In the genomic region with DNA sequence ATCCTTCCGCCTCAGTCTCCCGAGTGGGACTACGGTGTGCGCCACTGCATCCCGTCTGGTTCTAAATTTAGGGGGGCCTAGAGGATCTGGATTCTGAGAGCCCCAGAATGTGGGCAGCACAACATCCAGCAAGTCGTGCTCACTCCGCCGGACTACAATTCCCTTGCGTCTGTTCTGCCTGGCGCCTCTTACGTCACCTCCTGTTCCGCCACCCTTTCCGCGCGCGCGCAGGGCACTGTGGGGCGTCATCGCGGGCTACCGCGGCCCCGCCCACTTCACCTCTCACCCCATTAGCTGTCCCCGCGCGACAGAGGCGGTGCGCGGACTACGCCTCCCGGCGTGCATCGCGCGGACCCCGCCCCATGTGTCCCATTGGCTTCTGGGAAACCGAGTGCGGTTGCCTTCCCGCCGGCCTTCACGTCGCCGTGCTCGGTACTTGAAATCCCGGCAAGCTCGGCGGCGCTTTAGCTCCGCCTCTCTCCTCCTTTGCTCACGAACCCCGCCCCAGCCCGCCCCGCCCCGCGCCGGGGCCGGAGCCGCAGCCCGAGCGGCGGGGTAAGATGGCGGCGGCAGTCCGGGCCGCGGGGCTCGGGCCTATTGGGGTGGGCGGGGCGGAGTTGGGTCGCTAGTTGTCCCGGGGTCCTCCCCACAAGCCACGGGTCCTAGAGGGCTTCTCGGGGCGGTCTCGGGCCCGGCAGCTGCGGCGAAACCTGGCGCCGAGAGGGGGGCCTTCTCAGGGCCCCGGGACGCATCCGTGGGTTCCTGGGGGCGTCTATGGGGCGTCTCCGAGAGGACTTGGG, we compare ENCODE assay signal across 1 cellular context.
TF ChIP-seq lines count a peak whose summit lies in the region.

A gene with protein sequence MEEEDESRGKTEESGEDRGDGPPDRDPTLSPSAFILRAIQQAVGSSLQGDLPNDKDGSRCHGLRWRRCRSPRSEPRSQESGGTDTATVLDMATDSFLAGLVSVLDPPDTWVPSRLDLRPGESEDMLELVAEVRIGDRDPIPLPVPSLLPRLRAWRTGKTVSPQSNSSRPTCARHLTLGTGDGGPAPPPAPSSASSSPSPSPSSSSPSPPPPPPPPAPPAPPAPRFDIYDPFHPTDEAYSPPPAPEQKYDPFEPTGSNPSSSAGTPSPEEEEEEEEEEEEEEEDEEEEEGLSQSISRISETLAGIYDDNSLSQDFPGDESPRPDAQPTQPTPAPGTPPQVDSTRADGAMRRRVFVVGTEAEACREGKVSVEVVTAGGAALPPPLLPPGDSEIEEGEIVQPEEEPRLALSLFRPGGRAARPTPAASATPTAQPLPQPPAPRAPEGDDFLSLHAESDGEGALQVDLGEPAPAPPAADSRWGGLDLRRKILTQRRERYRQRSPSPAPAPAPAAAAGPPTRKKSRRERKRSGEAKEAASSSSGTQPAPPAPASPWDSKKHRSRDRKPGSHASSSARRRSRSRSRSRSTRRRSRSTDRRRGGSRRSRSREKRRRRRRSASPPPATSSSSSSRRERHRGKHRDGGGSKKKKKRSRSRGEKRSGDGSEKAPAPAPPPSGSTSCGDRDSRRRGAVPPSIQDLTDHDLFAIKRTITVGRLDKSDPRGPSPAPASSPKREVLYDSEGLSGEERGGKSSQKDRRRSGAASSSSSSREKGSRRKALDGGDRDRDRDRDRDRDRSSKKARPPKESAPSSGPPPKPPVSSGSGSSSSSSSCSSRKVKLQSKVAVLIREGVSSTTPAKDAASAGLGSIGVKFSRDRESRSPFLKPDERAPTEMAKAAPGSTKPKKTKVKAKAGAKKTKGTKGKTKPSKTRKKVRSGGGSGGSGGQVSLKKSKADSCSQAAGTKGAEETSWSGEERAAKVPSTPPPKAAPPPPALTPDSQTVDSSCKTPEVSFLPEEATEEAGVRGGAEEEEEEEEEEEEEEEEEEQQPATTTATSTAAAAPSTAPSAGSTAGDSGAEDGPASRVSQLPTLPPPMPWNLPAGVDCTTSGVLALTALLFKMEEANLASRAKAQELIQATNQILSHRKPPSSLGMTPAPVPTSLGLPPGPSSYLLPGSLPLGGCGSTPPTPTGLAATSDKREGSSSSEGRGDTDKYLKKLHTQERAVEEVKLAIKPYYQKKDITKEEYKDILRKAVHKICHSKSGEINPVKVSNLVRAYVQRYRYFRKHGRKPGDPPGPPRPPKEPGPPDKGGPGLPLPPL (plus strand): TSS at position 522 of the 800 bp plus-strand sequence. CDS start 2,818 bp downstream, outside the sequence.

TF ChIP-seq in HEK293, 187 proteins besides CTCF, POLR2A, EP300 and RAD21 (continued from another document):
- TF ChIP-seq, protein P1, sequence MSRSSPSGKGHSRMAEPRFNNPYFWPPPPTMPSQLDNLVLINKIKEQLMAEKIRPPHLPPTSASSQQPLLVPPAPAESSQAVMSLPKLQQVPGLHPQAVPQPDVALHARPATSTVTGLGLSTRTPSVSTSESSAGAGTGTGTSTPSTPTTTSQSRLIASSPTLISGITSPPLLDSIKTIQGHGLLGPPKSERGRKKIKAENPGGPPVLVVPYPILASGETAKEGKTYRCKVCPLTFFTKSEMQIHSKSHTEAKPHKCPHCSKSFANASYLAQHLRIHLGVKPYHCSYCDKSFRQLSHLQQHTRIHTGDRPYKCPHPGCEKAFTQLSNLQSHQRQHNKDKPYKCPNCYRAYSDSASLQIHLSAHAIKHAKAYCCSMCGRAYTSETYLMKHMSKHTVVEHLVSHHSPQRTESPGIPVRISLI (tag by site-specific recombination; IDR thresholded peaks at IDR 0.05): peak; percentile 66; the same call in 1 of the 2 replicates
- TF ChIP-seq, protein P2, sequence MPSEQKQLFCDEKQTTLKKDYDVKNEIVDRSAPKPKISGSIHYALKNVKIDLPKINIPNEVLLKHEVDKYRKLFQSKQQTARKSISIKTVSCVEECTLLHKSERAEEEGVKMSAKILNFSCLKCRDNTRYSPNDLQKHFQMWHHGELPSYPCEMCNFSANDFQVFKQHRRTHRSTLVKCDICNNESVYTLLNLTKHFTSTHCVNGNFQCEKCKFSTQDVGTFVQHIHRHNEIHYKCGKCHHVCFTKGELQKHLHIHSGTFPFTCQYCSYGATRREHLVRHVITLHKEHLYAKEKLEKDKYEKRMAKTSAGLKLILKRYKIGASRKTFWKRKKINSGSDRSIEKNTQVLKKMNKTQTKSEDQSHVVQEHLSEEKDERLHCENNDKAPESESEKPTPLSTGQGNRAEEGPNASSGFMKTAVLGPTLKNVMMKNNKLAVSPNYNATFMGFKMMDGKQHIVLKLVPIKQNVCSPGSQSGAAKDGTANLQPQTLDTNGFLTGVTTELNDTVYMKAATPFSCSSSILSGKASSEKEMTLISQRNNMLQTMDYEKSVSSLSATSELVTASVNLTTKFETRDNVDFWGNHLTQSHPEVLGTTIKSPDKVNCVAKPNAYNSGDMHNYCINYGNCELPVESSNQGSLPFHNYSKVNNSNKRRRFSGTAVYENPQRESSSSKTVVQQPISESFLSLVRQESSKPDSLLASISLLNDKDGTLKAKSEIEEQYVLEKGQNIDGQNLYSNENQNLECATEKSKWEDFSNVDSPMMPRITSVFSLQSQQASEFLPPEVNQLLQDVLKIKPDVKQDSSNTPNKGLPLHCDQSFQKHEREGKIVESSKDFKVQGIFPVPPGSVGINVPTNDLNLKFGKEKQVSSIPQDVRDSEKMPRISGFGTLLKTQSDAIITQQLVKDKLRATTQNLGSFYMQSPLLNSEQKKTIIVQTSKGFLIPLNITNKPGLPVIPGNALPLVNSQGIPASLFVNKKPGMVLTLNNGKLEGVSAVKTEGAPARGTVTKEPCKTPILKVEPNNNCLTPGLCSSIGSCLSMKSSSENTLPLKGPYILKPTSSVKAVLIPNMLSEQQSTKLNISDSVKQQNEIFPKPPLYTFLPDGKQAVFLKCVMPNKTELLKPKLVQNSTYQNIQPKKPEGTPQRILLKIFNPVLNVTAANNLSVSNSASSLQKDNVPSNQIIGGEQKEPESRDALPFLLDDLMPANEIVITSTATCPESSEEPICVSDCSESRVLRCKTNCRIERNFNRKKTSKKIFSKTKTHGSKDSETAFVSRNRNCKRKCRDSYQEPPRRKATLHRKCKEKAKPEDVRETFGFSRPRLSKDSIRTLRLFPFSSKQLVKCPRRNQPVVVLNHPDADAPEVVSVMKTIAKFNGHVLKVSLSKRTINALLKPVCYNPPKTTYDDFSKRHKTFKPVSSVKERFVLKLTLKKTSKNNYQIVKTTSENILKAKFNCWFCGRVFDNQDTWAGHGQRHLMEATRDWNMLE (tag by site-specific recombination; conservative IDR thresholded peaks at IDR 0.05; ENCODE audit: low read depth): peak; percentile 44
- TF ChIP-seq ZNF843 (tag by site-specific recombination; IDR thresholded peaks at IDR 0.05): peak; percentile 55; the same call in 1 of the 2 replicates
- peak; percentile 100 for TF ChIP-seq KLF8 (tag by site-specific recombination; IDR thresholded peaks at IDR 0.05)
- TF ChIP-seq YY2 (tag by site-specific recombination; IDR thresholded peaks at IDR 0.05): peak; percentile 84
- peak; percentile 78; the same call in 1 of the 2 replicates for TF ChIP-seq BCL11B (tag by site-specific recombination; IDR thresholded peaks at IDR 0.05; ENCODE audit: low read depth)
- TF ChIP-seq, protein P3, sequence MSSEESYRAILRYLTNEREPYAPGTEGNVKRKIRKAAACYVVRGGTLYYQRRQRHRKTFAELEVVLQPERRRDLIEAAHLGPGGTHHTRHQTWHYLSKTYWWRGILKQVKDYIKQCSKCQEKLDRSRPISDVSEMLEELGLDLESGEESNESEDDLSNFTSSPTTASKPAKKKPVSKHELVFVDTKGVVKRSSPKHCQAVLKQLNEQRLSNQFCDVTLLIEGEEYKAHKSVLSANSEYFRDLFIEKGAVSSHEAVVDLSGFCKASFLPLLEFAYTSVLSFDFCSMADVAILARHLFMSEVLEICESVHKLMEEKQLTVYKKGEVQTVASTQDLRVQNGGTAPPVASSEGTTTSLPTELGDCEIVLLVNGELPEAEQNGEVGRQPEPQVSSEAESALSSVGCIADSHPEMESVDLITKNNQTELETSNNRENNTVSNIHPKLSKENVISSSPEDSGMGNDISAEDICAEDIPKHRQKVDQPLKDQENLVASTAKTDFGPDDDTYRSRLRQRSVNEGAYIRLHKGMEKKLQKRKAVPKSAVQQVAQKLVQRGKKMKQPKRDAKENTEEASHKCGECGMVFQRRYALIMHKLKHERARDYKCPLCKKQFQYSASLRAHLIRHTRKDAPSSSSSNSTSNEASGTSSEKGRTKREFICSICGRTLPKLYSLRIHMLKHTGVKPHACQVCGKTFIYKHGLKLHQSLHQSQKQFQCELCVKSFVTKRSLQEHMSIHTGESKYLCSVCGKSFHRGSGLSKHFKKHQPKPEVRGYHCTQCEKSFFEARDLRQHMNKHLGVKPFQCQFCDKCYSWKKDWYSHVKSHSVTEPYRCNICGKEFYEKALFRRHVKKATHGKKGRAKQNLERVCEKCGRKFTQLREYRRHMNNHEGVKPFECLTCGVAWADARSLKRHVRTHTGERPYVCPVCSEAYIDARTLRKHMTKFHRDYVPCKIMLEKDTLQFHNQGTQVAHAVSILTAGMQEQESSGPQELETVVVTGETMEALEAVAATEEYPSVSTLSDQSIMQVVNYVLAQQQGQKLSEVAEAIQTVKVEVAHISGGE (tag by site-specific recombination; conservative IDR thresholded peaks at IDR 0.05; ENCODE audit: low read depth): peak; percentile 89
- peak; percentile 82 for TF ChIP-seq ZXDB (tag by site-specific recombination; IDR thresholded peaks at IDR 0.05)
- TF ChIP-seq ZNF660 (tag by site-specific recombination; IDR thresholded peaks at IDR 0.05): peak; percentile 18; the same call in 1 of the 2 replicates
- peak; percentile 66 for TF ChIP-seq ZFP37 (tag by site-specific recombination; IDR thresholded peaks at IDR 0.05)
- TF ChIP-seq ZBTB1 (tag by site-specific recombination; IDR thresholded peaks at IDR 0.05): no peak
- TF ChIP-seq, protein P4, sequence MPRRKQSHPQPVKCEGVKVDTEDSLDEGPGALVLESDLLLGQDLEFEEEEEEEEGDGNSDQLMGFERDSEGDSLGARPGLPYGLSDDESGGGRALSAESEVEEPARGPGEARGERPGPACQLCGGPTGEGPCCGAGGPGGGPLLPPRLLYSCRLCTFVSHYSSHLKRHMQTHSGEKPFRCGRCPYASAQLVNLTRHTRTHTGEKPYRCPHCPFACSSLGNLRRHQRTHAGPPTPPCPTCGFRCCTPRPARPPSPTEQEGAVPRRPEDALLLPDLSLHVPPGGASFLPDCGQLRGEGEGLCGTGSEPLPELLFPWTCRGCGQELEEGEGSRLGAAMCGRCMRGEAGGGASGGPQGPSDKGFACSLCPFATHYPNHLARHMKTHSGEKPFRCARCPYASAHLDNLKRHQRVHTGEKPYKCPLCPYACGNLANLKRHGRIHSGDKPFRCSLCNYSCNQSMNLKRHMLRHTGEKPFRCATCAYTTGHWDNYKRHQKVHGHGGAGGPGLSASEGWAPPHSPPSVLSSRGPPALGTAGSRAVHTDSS (tag by site-specific recombination; IDR thresholded peaks at IDR 0.05): no peak
- no peak for TF ChIP-seq ZNF837 (tag by site-specific recombination; IDR thresholded peaks at IDR 0.05)
- 0 out of 2 replicates have a peak, but pooled peaks have one; percentile 47 for TF ChIP-seq YY1 (tag by site-specific recombination; IDR thresholded peaks at IDR 0.05)
- peak; percentile 57; the same call in 1 of the 2 replicates for TF ChIP-seq ZNF501 (tag by site-specific recombination; IDR thresholded peaks at IDR 0.05)
- TF ChIP-seq, protein P5, sequence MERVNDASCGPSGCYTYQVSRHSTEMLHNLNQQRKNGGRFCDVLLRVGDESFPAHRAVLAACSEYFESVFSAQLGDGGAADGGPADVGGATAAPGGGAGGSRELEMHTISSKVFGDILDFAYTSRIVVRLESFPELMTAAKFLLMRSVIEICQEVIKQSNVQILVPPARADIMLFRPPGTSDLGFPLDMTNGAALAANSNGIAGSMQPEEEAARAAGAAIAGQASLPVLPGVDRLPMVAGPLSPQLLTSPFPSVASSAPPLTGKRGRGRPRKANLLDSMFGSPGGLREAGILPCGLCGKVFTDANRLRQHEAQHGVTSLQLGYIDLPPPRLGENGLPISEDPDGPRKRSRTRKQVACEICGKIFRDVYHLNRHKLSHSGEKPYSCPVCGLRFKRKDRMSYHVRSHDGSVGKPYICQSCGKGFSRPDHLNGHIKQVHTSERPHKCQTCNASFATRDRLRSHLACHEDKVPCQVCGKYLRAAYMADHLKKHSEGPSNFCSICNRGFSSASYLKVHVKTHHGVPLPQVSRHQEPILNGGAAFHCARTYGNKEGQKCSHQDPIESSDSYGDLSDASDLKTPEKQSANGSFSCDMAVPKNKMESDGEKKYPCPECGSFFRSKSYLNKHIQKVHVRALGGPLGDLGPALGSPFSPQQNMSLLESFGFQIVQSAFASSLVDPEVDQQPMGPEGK (tag by site-specific recombination; IDR thresholded peaks at IDR 0.05): peak; percentile 45; the same call in 1 of the 2 replicates
